Comparison of ENCODE assay signal across 12 cellular contexts in the genomic region with DNA sequence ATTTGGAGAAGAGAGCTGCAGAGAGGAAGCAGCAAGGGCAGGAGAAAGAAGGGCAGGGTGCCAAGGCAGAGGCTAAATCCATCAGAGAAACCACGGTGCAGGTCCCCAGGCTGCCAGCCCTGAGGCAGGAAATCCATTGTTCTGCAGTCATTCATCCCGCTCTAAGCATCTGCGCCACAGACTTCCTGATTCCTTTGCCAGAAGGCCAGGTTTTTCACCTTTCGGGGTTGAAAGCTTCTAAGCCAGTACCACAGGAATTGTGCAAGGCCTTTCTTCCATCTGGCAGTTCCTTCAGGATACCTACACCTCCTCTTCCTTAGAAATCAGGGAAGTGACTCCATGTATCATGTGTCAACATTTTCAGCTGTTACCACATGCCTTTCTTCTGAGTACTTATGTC. TPM values are rescaled to one million over a fixed set of nuclear protein-coding genes. Genes with fewer than 3 reads are reported as not detected.
A peak's percentile ranks its signal among the peaks of the same experiment; 100 is the strongest.
DNase-seq lines count a peak whose midpoint lies in the region; ATAC-seq and TF ChIP-seq lines count a peak whose summit lies in the region.
"Had no signal": no experiment of that assay in that cellular context is flagged by ENCODE, and none has a peak within 500 bp of the region (broad histone marks: within the 10 kb centered on the region; RNA-seq: fewer than 3 reads in every experiment).

No MANE protein-coding gene starts in this region.

- CTCF ChIA-PET in PC-9 (lab: Charles Lee), result no interaction called here

- peak overlapping the region; percentile 51 for H3K27ac ChIP-seq in PC-9
- H3K27ac ChIP-seq: neutrophil had no signal

- TF ChIP-seq CTCF in PC-9 (conservative IDR thresholded peaks at IDR 0.05), result no peak
- TF ChIP-seq CTCF in fibroblast of mammary gland (conservative IDR thresholded peaks at IDR 0.05; ENCODE audit: control insufficient read depth, insufficient read depth, low read depth, low read length), result no peak

- no peaks in the 10 kb centered on the region for H3K27me3 ChIP-seq in PC-9 (ENCODE audit: insufficient read depth, low read depth)

- peak; percentile 87 for DNase-seq in HS-5 (ENCODE audit: low read depth)
- DNase-seq in PC-9, result peak; percentile 92 to 100
- DNase-seq in fibroblast of mammary gland (ENCODE audit: low read depth), result peak; percentile 6
- peak; percentile 99 for DNase-seq in renal cortical epithelial cell (ENCODE audit: low read depth)
- DNase-seq in NOMO-1 (lab: John Stamatoyannopoulos, UW; ENCODE audit: unreplicated experiment in 2 of 2), result no peak
- DNase-seq in NCI-H128 (lab: John Stamatoyannopoulos, UW; ENCODE audit: unreplicated experiment), result no peak
- DNase-seq: stimulated activated CD8-positive, alpha-beta memory T cell treated with anti-CD3 and anti-CD28 coated beads, Interleukin-4, amount 100 ng/mL, for 48 hours had no signal

- ATAC-seq in GM21423 (IDR thresholded peaks at IDR 0.05; ENCODE audit: unreplicated experiment) (no peak), HG03196 (IDR thresholded peaks at IDR 0.05; ENCODE audit: unreplicated experiment) (no peak)
- ATAC-seq: activated T-helper 17 cell treated with anti-CD3 and anti-CD28 coated beads, Interleukin-2, amount 50 U/mL, for 72 hours had no signal

- H3K4me3 ChIP-seq in PC-9, result no peak overlapping the region
- no peak overlapping the region for H3K4me3 ChIP-seq in fibroblast of mammary gland (ENCODE audit: control insufficient read depth, low read depth, low read length)

- H3K4me2 ChIP-seq in PC-9, result peak overlapping the region; percentile 42

- no peaks in the 10 kb centered on the region for H3K9me2 ChIP-seq in PC-9 (ENCODE audit: insufficient read depth)

- 0 out of 2 replicates have a peak, but pooled peaks cover 5% of the 10 kb centered on the region for H3K79me2 ChIP-seq in PC-9 (ENCODE audit: low read depth)

- intact Hi-C loops in PC-9 (cut with micrococcal nuclease; ENCODE audit: unreplicated experiment), result loop anchor here (1.0 to 2.0 kb wide), 3 partner anchors 49 to 107 kb away; no protein-coding TSS in a partner anchor

- no peak overlapping the region for H2AFZ ChIP-seq in PC-9

- H3K9me3 ChIP-seq in PC-9 (ENCODE audit: insufficient read depth, low read depth), result no peaks in the 10 kb centered on the region
- H3K9me3 ChIP-seq: neutrophil had no signal

- peaks cover 58% of the 10 kb centered on the region for H3F3A ChIP-seq in PC-9 (ENCODE audit: insufficient read depth, low read depth)

- peaks cover 75% of the 10 kb centered on the region for H3K36me3 ChIP-seq in PC-9 (ENCODE audit: low read depth)
- H3K36me3 ChIP-seq: neutrophil had no signal

- no peaks in the 10 kb centered on the region for H4K20me1 ChIP-seq in PC-9 (ENCODE audit: insufficient read depth)

- peaks cover 31% of the 10 kb centered on the region for H3K4me1 ChIP-seq in PC-9 (replicated peaks; ENCODE audit: insufficient read depth)

- no TSS peak for BruUV-seq in PC-9 (replicated peaks; lab: Mats Ljungman, UMichigan)

- POLR2A ChIA-PET in PC-9 (lab: Charles Lee; ENCODE audit: unreplicated experiment), result no interaction called here

RNA-seq across cellular contexts. Expression of a gene that starts 45.6 kb away (rescaled TPM):
- total RNA-seq in PC-9 (2021) (23.1 and 40.0 TPM in 2 replicates), renal cortical epithelial cell (0.17 and 0.70 TPM in 2 replicates)
- total RNA-seq: activated T-helper 17 cell treated with anti-CD3 and anti-CD28 coated beads, Interleukin-2, amount 50 U/mL, for 72 hours; T-helper 1 cell treated with Interleukin-12 subunit alpha and Interleukin-12 subunit beta and Interleukin-4 antibody, amounts not matched to agents 30 ng/mL and 1 ng/mL, for 36 hours had no signal

Comparison
In these comparisons a context has a peak if more than half of its experiments do, and no peak if none do; other contexts are left out.
1. DNase-seq: peak in HS-5 (single experiment), PC-9 (2 of 2), fibroblast of mammary gland (single experiment) and renal cortical epithelial cell (single experiment); none in NOMO-1 (0 of 2) and NCI-H128 (single experiment).
2. RNA of a gene that starts 45.6 kb away (total RNA-seq): 23.1 to 40.0 TPM in PC-9; 0.17 to 0.70 TPM in renal cortical epithelial cell; every median in the first group is over 10 times any median in the second.